In the genomic region with DNA sequence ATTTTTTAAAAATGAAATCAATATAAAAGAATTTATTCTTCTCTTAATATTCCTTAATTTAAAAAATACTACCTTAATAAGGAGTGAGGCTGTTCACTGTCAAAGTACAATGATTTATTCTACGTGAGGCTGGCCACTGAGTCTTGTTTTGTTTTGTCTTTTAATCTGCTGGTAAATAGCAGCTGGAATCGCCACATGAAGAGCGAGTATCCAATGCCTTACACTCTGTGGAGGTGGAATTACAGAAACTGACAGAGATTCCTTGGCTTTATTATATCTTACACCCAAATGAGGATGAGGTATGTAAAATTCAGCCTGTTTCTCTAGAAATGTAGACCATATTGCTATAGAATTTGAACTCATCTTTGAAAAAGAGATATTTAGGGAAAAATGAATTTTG, we compare ENCODE assay signal across 23 cellular contexts. TPM values are rescaled to one million over a fixed set of nuclear protein-coding genes. Genes with fewer than 3 reads are reported as not detected.
DNase-seq lines count a peak whose midpoint lies in the region; ATAC-seq, FAIRE-seq and TF ChIP-seq lines count a peak whose summit lies in the region.
"Had no signal": no experiment of that assay in that cellular context is flagged by ENCODE, and none has a peak within 500 bp of the region (broad histone marks: within the 10 kb centered on the region; RNA-seq: fewer than 3 reads in every experiment).

No MANE protein-coding gene starts in this region.

- in situ Hi-C loops in G401 (cut with HindIII; ENCODE audit: low sequenced_read_pairs) (no loop called here), GM23248 (cut with MboI) (no loop called here), KBM-7 (cut with MboI; ENCODE audit: low pct_unique_long_range_greater_than_20kb, low sequenced_read_pairs) (no loop called here)

- no peak overlapping the region for H3K4me2 ChIP-seq in astrocyte (ENCODE audit: low read length)
- no peak overlapping the region for H3K4me2 ChIP-seq in GM23248 (ENCODE audit: unreplicated experiment)
- H3K4me2 ChIP-seq: A549; BLaER1 treated with 17β-estradiol and CSF1 and Interleukin-3, amounts not matched to agents 10 nM and 100 nM had no signal

- H3K36me3 Mint-ChIP-seq in astrocyte (ENCODE audit: low read depth, unreplicated experiment) = peaks cover 2% of the 10 kb centered on the region

- H3K27ac ChIP-seq in astrocyte (ENCODE audit: low read depth, low read length) (no peak overlapping the region), GM23248 (no peak overlapping the region)
- H3K27ac ChIP-seq: A549; BLaER1 treated with 17β-estradiol and CSF1 and Interleukin-3, amounts not matched to agents 10 nM and 100 nM; C4-2B had no signal

- H2AFZ ChIP-seq in astrocyte (ENCODE audit: low read depth, low read length) (no peak overlapping the region), GM23248 (no peak overlapping the region)

- H3K4me1 ChIP-seq in astrocyte (ENCODE audit: insufficient read depth, low read length) (no peaks in the 10 kb centered on the region), GM23248 (ENCODE audit: insufficient read depth) (0 out of 2 replicates have a peak, but pooled peaks cover 5% of the 10 kb centered on the region)
- H3K4me1 ChIP-seq: BLaER1 treated with 17β-estradiol and CSF1 and Interleukin-3, amounts not matched to agents 10 nM and 100 nM; Caco-2 had no signal

- no peaks in the 10 kb centered on the region for H3K9me3 Mint-ChIP-seq in astrocyte (ENCODE audit: unreplicated experiment)
- H3K9me3 Mint-ChIP-seq: CD4-positive, alpha-beta T cell; CD8-positive, alpha-beta T cell had no signal

- H3K27me3 ChIP-seq in astrocyte (ENCODE audit: insufficient read depth, low read length) = no peaks in the 10 kb centered on the region
- H3K27me3 ChIP-seq in GM23248 (replicated peaks; ENCODE audit: insufficient read depth) = no peaks in the 10 kb centered on the region
- H3K27me3 ChIP-seq: BLaER1 treated with 17β-estradiol and CSF1 and Interleukin-3, amounts not matched to agents 10 nM and 100 nM had no signal

- H3K9me2 ChIP-seq in GM23248 (ENCODE audit: insufficient read depth) = no peaks in the 10 kb centered on the region

- H3K36me3 ChIP-seq in astrocyte (ENCODE audit: insufficient read depth, low read length) (peaks cover 29% of the 10 kb centered on the region), GM23248 (ENCODE audit: low read depth) (peaks cover 27% of the 10 kb centered on the region; the same call in 1 of the 2 replicates)

- H3F3A ChIP-seq in GM23248 (ENCODE audit: insufficient read depth) = no peaks in the 10 kb centered on the region

- WGBS in GM23248 (ENCODE audit: low coverage in 1 of 2, low lambda C conversion rate in 2 of 2, missing lambda C conversion rate in 2 of 2), 2 experiments = 61 to 62% methylated on average over 3 of the region's 3 CpGs

- FAIRE-seq in astrocyte (lab: Jason Lieb, UNC) = peak; percentile 5
- FAIRE-seq: A549, D721Med, GM12878, GM12892, GM18507 had no signal

- TF ChIP-seq CTCF in astrocyte (IDR thresholded peaks at IDR 0.05; ENCODE audit: insufficient read depth, low read depth, low read length) = no peak

- no peak for ATAC-seq in HG02885 (IDR thresholded peaks at IDR 0.05; ENCODE audit: poor library complexity, unreplicated experiment)
- ATAC-seq: A549; CD8-positive, alpha-beta T cell; GM12878 had no signal

- no peaks in the 10 kb centered on the region for H3K4me1 Mint-ChIP-seq in astrocyte (ENCODE audit: low read depth, unreplicated experiment)
- H3K4me1 Mint-ChIP-seq: B cell had no signal

- H4K20me1 ChIP-seq in astrocyte (ENCODE audit: insufficient read depth, low read length) (no peaks in the 10 kb centered on the region), GM23248 (ENCODE audit: insufficient read depth) (no peaks in the 10 kb centered on the region)
- H4K20me1 ChIP-seq: BLaER1 treated with 17β-estradiol and CSF1 and Interleukin-3, amounts not matched to agents 10 nM and 100 nM had no signal

- no peak overlapping the region for H3K4me3 ChIP-seq in astrocyte (ENCODE audit: insufficient read depth, low read depth, low read length)
- H3K4me3 ChIP-seq in GM23248 = no peak overlapping the region
- H3K4me3 ChIP-seq: A549; BLaER1 treated with 17β-estradiol and CSF1 and Interleukin-3, amounts not matched to agents 10 nM and 100 nM; GM12878 had no signal

- no peak overlapping the region for H3K4me3 Mint-ChIP-seq in astrocyte (ENCODE audit: unreplicated experiment)
- H3K4me3 Mint-ChIP-seq: B cell; CD4-positive, alpha-beta T cell; CD8-positive, alpha-beta T cell had no signal

- H3K9ac ChIP-seq in astrocyte (ENCODE audit: low read length) = no peak overlapping the region
- no peak overlapping the region for H3K9ac ChIP-seq in GM23248
- H3K9ac ChIP-seq: BLaER1 treated with 17β-estradiol and CSF1 and Interleukin-3, amounts not matched to agents 10 nM and 100 nM had no signal

- H3K27me3 Mint-ChIP-seq in astrocyte (ENCODE audit: low read depth, unreplicated experiment) = no peaks in the 10 kb centered on the region
- H3K27me3 Mint-ChIP-seq: B cell; CD4-positive, alpha-beta T cell had no signal

- peak; percentile 72 for DNase-seq in G401 (ENCODE audit: low spot score)
- DNase-seq in astrocyte (ENCODE audit: low read depth) = no peak
- peak; percentile 35 for DNase-seq in cerebellum (ENCODE audit: low spot score)
- DNase-seq in NCI-H2029 (lab: John Stamatoyannopoulos, UW) = no peak
- no peak for DNase-seq in GM23248
- DNase-seq in KBM-7 = no peak
- DNase-seq: 8988T; AML-193; Caco-2; Calu3; CD4-positive, alpha-beta T cell; CD8-positive, alpha-beta T cell; DMS79 treated with DMSO at 0.1 percent for 48 hours; GDM1 had no signal

- H3K9me3 ChIP-seq in astrocyte (ENCODE audit: insufficient read depth, low read depth, low read length) = no peaks in the 10 kb centered on the region
- no peaks in the 10 kb centered on the region for H3K9me3 ChIP-seq in GM23248 (ENCODE audit: low read depth)
- H3K9me3 ChIP-seq: A549; BLaER1 treated with 17β-estradiol and CSF1 and Interleukin-3, amounts not matched to agents 10 nM and 100 nM; Caco-2 had no signal

- H3K27ac Mint-ChIP-seq in astrocyte (ENCODE audit: unreplicated experiment) = no peak overlapping the region
- H3K27ac Mint-ChIP-seq: B cell; CD4-positive, alpha-beta T cell; CD8-positive, alpha-beta T cell had no signal

- H3K79me2 ChIP-seq in astrocyte (ENCODE audit: insufficient read depth, low read length) (no peaks in the 10 kb centered on the region), GM23248 (ENCODE audit: insufficient read depth) (no peaks in the 10 kb centered on the region)

RNA-seq across cellular contexts. Expression of gene AKAP11, which starts 52.9 kb away (rescaled TPM):
- 8.6 and 12.5 TPM in 2 replicates for total RNA-seq in G401 (2014; rRNA removed; shearing (Covaris generic))
- total RNA-seq in astrocyte (29.2 and 29.7 TPM in 2 replicates), cerebellum (64.5 TPM)
- 25.3 and 29.0 TPM in 2 replicates for total RNA-seq in GM23248 (2014; rRNA removed; shearing (Covaris generic))
- polyA plus RNA-seq in GM23248 (2016; fragmentation: Nextera tagmentation; extraction: Ambion mirVana) = 5.2 and 5.3 TPM in 2 replicates

Comparison
In these comparisons a context has a peak if more than half of its experiments do, and no peak if none do; other contexts are left out.
1. DNase-seq: peak in G401 (single experiment) and cerebellum (single experiment); none in astrocyte (single experiment), NCI-H2029 (single experiment), GM23248 (single experiment) and KBM-7 (single experiment).